Comparison of ENCODE assay signal across 8 cellular contexts in the genomic region with DNA sequence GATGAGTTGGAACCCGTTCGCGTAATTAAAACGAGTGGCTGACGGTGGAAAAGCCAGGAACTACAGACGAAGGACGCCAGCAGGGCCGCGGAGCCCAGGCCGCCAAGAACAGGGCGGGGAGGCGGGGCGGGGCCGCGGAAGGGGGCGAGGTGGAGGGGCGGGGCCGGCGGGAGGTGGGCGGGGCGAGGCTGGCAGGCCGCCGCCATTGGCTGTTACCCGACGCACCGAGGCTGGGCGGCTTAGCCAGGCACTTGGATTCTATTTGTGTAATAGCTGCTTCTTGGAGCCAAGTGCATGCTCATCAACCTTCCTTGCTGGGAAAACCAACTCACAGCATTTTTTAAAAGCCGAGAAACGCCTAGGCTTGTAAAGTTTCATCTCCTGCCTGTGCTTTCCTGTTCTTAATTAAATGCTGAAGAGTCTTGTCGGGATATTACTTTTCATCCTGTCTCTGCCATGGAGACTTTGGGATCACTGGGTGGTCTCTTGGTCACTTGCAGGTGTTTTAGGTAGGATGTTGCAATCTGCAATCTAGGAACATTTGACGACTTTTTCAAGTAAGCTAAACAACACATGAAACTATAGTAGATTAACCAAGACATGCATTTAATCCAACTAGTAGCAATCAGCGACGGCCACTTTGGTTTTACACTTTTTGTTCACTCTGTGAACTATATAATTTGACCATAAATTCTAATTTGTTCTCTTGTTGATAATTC.
DNase-seq lines count a peak whose midpoint lies in the region; ATAC-seq and TF ChIP-seq lines count a peak whose summit lies in the region.

No MANE protein-coding gene starts in this region.

- H3K27ac ChIP-seq in KMS-11 (peak overlapping the region; percentile 99), esophagus squamous epithelium (peak overlapping the region; percentile 99 to 100 (median 100))

- no peak for TF ChIP-seq POLR2A in esophagus squamous epithelium (IDR thresholded peaks at IDR 0.05)

- WGBS in esophagus squamous epithelium, 2 donors, result 7 to 13% methylated on average over 7 to 9 of the region's 33 CpGs

- H3K36me3 ChIP-seq in KMS-11 (ENCODE audit: insufficient read depth), result no peaks in the 10 kb centered on the region
- H3K36me3 ChIP-seq in esophagus squamous epithelium, result no peaks in the 10 kb centered on the region

- H3K4me1 Mint-ChIP-seq in activated T-helper 1 cell treated with anti-CD3 and anti-CD28 coated beads, Interleukin-12 subunit alpha, Interleukin-12 subunit beta, Interleukin-2, Interleukin-4 antibody, amounts not matched to agents 30 ng/mL and 10 ng/mL and 1 ng/mL, durations not matched to agents 14 hours and 24 hours and 36 hours (ENCODE audit: low read depth), result peaks cover 49% of the 10 kb centered on the region

- peak; percentile 46 for ATAC-seq in GM21737 (IDR thresholded peaks at IDR 0.05; ENCODE audit: unreplicated experiment)

- peak overlapping the region; percentile 85 for H3K4me2 ChIP-seq in KMS-11

- TF ChIP-seq CTCF in KMS-11 (conservative IDR thresholded peaks at IDR 0.05; ENCODE audit: low read depth, low read length) (no peak), esophagus squamous epithelium (IDR thresholded peaks at IDR 0.05) (no peak)

- H3K27ac Mint-ChIP-seq in activated T-helper 1 cell treated with anti-CD3 and anti-CD28 coated beads, Interleukin-12 subunit alpha, Interleukin-12 subunit beta, Interleukin-2, Interleukin-4 antibody, amounts not matched to agents 30 ng/mL and 10 ng/mL and 1 ng/mL, durations not matched to agents 14 hours and 24 hours and 36 hours, result peak overlapping the region; percentile 98

- H3K9ac ChIP-seq in KMS-11, result peak overlapping the region; percentile 96

- no peaks in the 10 kb centered on the region for H3K27me3 ChIP-seq in KMS-11 (ENCODE audit: insufficient read depth, low read depth)
- no peaks in the 10 kb centered on the region for H3K27me3 ChIP-seq in esophagus squamous epithelium

- H3K27me3 Mint-ChIP-seq in activated T-helper 1 cell treated with anti-CD3 and anti-CD28 coated beads, Interleukin-12 subunit alpha, Interleukin-12 subunit beta, Interleukin-2, Interleukin-4 antibody, amounts not matched to agents 30 ng/mL and 10 ng/mL and 1 ng/mL, durations not matched to agents 14 hours and 24 hours and 36 hours (ENCODE audit: insufficient read depth), result no peaks in the 10 kb centered on the region

- H3K9me3 ChIP-seq in esophagus squamous epithelium, result peaks cover 0 to 7% (median 5%) of the 10 kb centered on the region in 3 donors

- peaks cover 3% of the 10 kb centered on the region for H3K36me3 Mint-ChIP-seq in activated T-helper 1 cell treated with anti-CD3 and anti-CD28 coated beads, Interleukin-12 subunit alpha, Interleukin-12 subunit beta, Interleukin-2, Interleukin-4 antibody, amounts not matched to agents 30 ng/mL and 10 ng/mL and 1 ng/mL, durations not matched to agents 14 hours and 24 hours and 36 hours (ENCODE audit: low read depth)

- intact Hi-C loops in activated T-helper 1 cell treated with anti-CD3 and anti-CD28 coated beads, Interleukin-12 subunit alpha, Interleukin-12 subunit beta, Interleukin-2, Interleukin-4 antibody, amounts not matched to agents 30 ng/mL and 10 ng/mL and 1 ng/mL, durations not matched to agents 14 hours and 24 hours and 36 hours (cut with micrococcal nuclease), result loop anchor here (1.0 to 2.0 kb wide), 4 partner anchors 11 to 253 kb away; no protein-coding TSS in a partner anchor
- intact Hi-C loops in esophagus squamous epithelium (cut with DNase I), result loop anchor here (5.0 kb wide), 1 partner anchor 245 kb away; a partner anchor contains a TSS

- H3K4me1 ChIP-seq in KMS-11 (ENCODE audit: low read depth, poor library complexity, severe bottlenecking) (peaks cover 51% of the 10 kb centered on the region), esophagus squamous epithelium (peaks cover 8 to 58% (median 21%) of the 10 kb centered on the region in 3 donors)

- H3K4me3 ChIP-seq in KMS-11 (IDR thresholded peaks at IDR 0.05; ENCODE audit: insufficient read depth, low read depth, low read length) (no peak overlapping the region), esophagus squamous epithelium (peak overlapping the region; percentile 80 to 92 (median 89))

- H3K79me2 ChIP-seq in KMS-11 (ENCODE audit: insufficient read depth, low read depth), result peaks cover 77% of the 10 kb centered on the region

- peaks cover 3% of the 10 kb centered on the region for H3K9me3 Mint-ChIP-seq in activated T-helper 1 cell treated with anti-CD3 and anti-CD28 coated beads, Interleukin-12 subunit alpha, Interleukin-12 subunit beta, Interleukin-2, Interleukin-4 antibody, amounts not matched to agents 30 ng/mL and 10 ng/mL and 1 ng/mL, durations not matched to agents 14 hours and 24 hours and 36 hours

- H4K20me1 ChIP-seq in KMS-11 (ENCODE audit: insufficient read depth), result no peaks in the 10 kb centered on the region

- DNase-seq in DMS114 treated with DMSO at 0.1 percent for 48 hours (lab: John Stamatoyannopoulos, UW; ENCODE audit: unreplicated experiment), result peak; percentile 39
- DNase-seq in RKO (ENCODE audit: low spot score), result peak; percentile 88
- DNase-seq in activated T-helper 1 cell treated with anti-CD3 and anti-CD28 coated beads, Interleukin-12 subunit alpha, Interleukin-12 subunit beta, Interleukin-2, Interleukin-4 antibody, amounts not matched to agents 30 ng/mL and 10 ng/mL and 1 ng/mL, durations not matched to agents 14 hours and 24 hours and 36 hours (ENCODE audit: low spot score), result peak; percentile 64
- DNase-seq in esophagus squamous epithelium (lab: John Stamatoyannopoulos, UW), result peak; percentile 54
- peak; percentile 90 for DNase-seq in myocyte (ENCODE audit: low read depth)
- peak; percentile 62 to 67 for DNase-seq in stimulated activated CD8-positive, alpha-beta memory T cell treated with anti-CD3 and anti-CD28 coated beads, Interleukin-7, amount 100 ng/mL, for 48 hours (ENCODE audit: extremely low read depth in 1 of 2, low read depth in 1 of 2)

- peak overlapping the region; percentile 91 for H2AFZ ChIP-seq in KMS-11 (ENCODE audit: low read depth)

- H3K4me3 Mint-ChIP-seq in activated T-helper 1 cell treated with anti-CD3 and anti-CD28 coated beads, Interleukin-12 subunit alpha, Interleukin-12 subunit beta, Interleukin-2, Interleukin-4 antibody, amounts not matched to agents 30 ng/mL and 10 ng/mL and 1 ng/mL, durations not matched to agents 14 hours and 24 hours and 36 hours, result peak overlapping the region; percentile 91

Comparison
In these comparisons a context has a peak if more than half of its experiments do, and no peak if none do; other contexts are left out.
1. DNase-seq: peak in every context shown above with its lines; median percentile 90 in myocyte; 88 in RKO; 64 in stimulated activated CD8-positive, alpha-beta memory T cell treated with anti-CD3 and anti-CD28 coated beads, Interleukin-7, amount 100 ng/mL, for 48 hours; 64 in activated T-helper 1 cell treated with anti-CD3 and anti-CD28 coated beads, Interleukin-12 subunit alpha, Interleukin-12 subunit beta, Interleukin-2, Interleukin-4 antibody, amounts not matched to agents 30 ng/mL and 10 ng/mL and 1 ng/mL, durations not matched to agents 14 hours and 24 hours and 36 hours; 54 in esophagus squamous epithelium; 39 in DMS114 treated with DMSO at 0.1 percent for 48 hours.